8 cellular contexts compared by ENCODE assay signal in genomic region chr2:96022701-96023522, GRCh38. TPM values are rescaled to one million over a fixed set of nuclear protein-coding genes. Genes with fewer than 3 reads are reported as not detected.
A peak's percentile ranks its signal among the peaks of the same experiment; 100 is the strongest.
DNase-seq lines count a peak whose midpoint lies in the region; ATAC-seq, FAIRE-seq and TF ChIP-seq lines count a peak whose summit lies in the region.
"Not testable (repeated sequence)": the region's sequence is repeated elsewhere in the genome, so short reads cannot be mapped to it uniquely, and the experiment has no call there.

No MANE protein-coding gene starts in this region.

- H3K27ac Mint-ChIP-seq in natural killer cell, result not testable (repeated sequence)

- H3K27me3 ChIP-seq in BLaER1; adipocyte (replicated peaks; ENCODE audit: control insufficient read depth, insufficient read depth, low read length): not testable (repeated sequence)

- intact Hi-C loops in natural killer cell (cut with micrococcal nuclease), result loop anchor here (10.0 kb wide), 4 partner anchors 92 to 482 kb away; partner anchors contain the start of genes ADRA2B, CIAO1, NEURL3 and TMEM127

- H3K9me3 Mint-ChIP-seq in natural killer cell, result not testable (repeated sequence)

- not testable (repeated sequence) for H3K9me3 ChIP-seq in BLaER1; adipocyte (ENCODE audit: control insufficient read depth, low read length)

- ATAC-seq in GM19463 (IDR thresholded peaks at IDR 0.05; ENCODE audit: unreplicated experiment), result peak; percentile 95
- peak; percentile 79 for ATAC-seq in HG03571 (IDR thresholded peaks at IDR 0.05; ENCODE audit: unreplicated experiment)
- peak; percentile 84 to 98 (median 95) for ATAC-seq in natural killer cell

- peak; percentile 48 for FAIRE-seq in TTC549 (lab: Jason Lieb, UNC)

- H3K36me3 Mint-ChIP-seq in natural killer cell, result not testable (repeated sequence)

- peak; percentile 83 for DNase-seq in adipocyte (ENCODE audit: low read depth)
- DNase-seq in foreskin melanocyte, result peak; percentile 47
- DNase-seq in natural killer cell, result peak; percentile 71
- peak; percentile 23 for DNase-seq in stimulated activated CD8-positive, alpha-beta memory T cell treated with anti-CD3 and anti-CD28 coated beads, Interleukin-12 subunit alpha, Interleukin-12 subunit beta, amount 100 ng/mL, for 24 hours (ENCODE audit: extremely low read depth)

- peaks cover 23% of the 10 kb centered on the region for H3K4me1 ChIP-seq in BLaER1
- not testable (repeated sequence) for H3K4me1 ChIP-seq in adipocyte (ENCODE audit: control insufficient read depth, insufficient read depth, low read length)

- H3K27me3 Mint-ChIP-seq in natural killer cell (ENCODE audit: low read depth in 2 of 2), result not testable (repeated sequence)

- not testable (repeated sequence) for H3K4me1 Mint-ChIP-seq in natural killer cell

- H3K27ac ChIP-seq in BLaER1, result not testable (repeated sequence)

- not testable (repeated sequence) for H4K20me1 ChIP-seq in BLaER1

- H3K9ac ChIP-seq in BLaER1; adipocyte (ENCODE audit: low read length): not testable (repeated sequence)

- H3K4me2 ChIP-seq in BLaER1, result peak overlapping the region; percentile 37

- TF ChIP-seq CTCF in natural killer cell (IDR thresholded peaks at IDR 0.05), result peak; percentile 66

- H3K36me3 ChIP-seq in BLaER1; adipocyte (ENCODE audit: control insufficient read depth, insufficient read depth, low read length, severe bottlenecking): not testable (repeated sequence)

- H3K4me3 Mint-ChIP-seq in natural killer cell, result not testable (repeated sequence)

- H3K4me3 ChIP-seq in BLaER1; adipocyte (ENCODE audit: low read length): not testable (repeated sequence)

RNA-seq across cellular contexts. Expression of gene GPAT2, which starts 11.8 kb away (rescaled TPM):
- 1 to 10 TPM; 2.3 to 6.0 (median 3.8) TPM for total RNA-seq in natural killer cell

RNA-seq across cellular contexts. Expression of gene ANKRD36C, which starts 31.3 kb away (rescaled TPM):
- total RNA-seq in natural killer cell, result 10 to 100 TPM; 84.5 to 91.5 (median 85.4) TPM

Comparison
In these comparisons a context has a peak if more than half of its experiments do, and no peak if none do; other contexts are left out.
1. DNase-seq: peak in every context shown above with its lines; median percentile 83 in adipocyte; 71 in natural killer cell; 47 in foreskin melanocyte; 23 in stimulated activated CD8-positive, alpha-beta memory T cell treated with anti-CD3 and anti-CD28 coated beads, Interleukin-12 subunit alpha, Interleukin-12 subunit beta, amount 100 ng/mL, for 24 hours.